ENCODE assay signal across 18 cellular contexts in genomic region chr14:71432334-71432733, GRCh38.
DNase-seq lines count a peak whose midpoint lies in the region; ATAC-seq and TF ChIP-seq lines count a peak whose summit lies in the region.
"Had no signal": no experiment of that assay in that cellular context is flagged by ENCODE, and none has a peak within 500 bp of the region (broad histone marks: within the 10 kb centered on the region; RNA-seq: fewer than 3 reads in every experiment).

No MANE protein-coding gene starts in this region.

- no peak for TF ChIP-seq CTCF in cardiac muscle cell (IDR thresholded peaks at IDR 0.05; ENCODE audit: low read depth, low read length)
- no peak for TF ChIP-seq CTCF in transverse colon (IDR thresholded peaks at IDR 0.05)

- H3K9me3 ChIP-seq in cardiac muscle cell (ENCODE audit: low read depth) (no peaks in the 10 kb centered on the region), transverse colon (peaks cover 0 to 3% of the 10 kb centered on the region in 2 donors)
- H3K9me3 ChIP-seq: Caco-2 had no signal

- WGBS in transverse colon (ENCODE audit: low coverage in 1 of 2), 2 donors = 59 to 67% methylated on average over 1 to 2 of the region's 2 CpGs

- ATAC-seq in left ventricle myocardium superior (no peak), naive B cell (ENCODE audit: low read depth in 2 of 2) (no peak), GM18511 (IDR thresholded peaks at IDR 0.05; ENCODE audit: unreplicated experiment) (no peak)
- ATAC-seq in natural killer cell treated with Interleukin-12 subunit alpha and Interleukin-12 subunit beta and Interleukin-15 and Interleukin-18, amount 100 ng/mL, for 72 hours = no peak

- H3K27ac ChIP-seq in cardiac muscle cell = peak overlapping the region; percentile 5
- H3K27ac ChIP-seq in transverse colon = peak overlapping the region in 2 of 4 donors; percentile 26 to 48

- H3K27ac Mint-ChIP-seq in dendritic cell treated with granulocyte-macrophage colony-stimulating factor and Interleukin-4, amounts not matched to agents 40 ng/mL and 50 ng/mL, for 4 days = peak overlapping the region; percentile 81
- H3K27ac Mint-ChIP-seq in naive B cell = peak overlapping the region; percentile 51 to 90 (median 74)
- H3K27ac Mint-ChIP-seq in natural killer cell treated with Interleukin-12 subunit alpha and Interleukin-12 subunit beta and Interleukin-15 and Interleukin-18, amount 100 ng/mL, for 72 hours = no peak overlapping the region
- H3K27ac Mint-ChIP-seq: CD4-positive, alpha-beta T cell had no signal

- H3K27me3 ChIP-seq in cardiac muscle cell (no peaks in the 10 kb centered on the region), transverse colon (no peaks in the 10 kb centered on the region)

- peaks cover 38% of the 10 kb centered on the region for H3K4me1 Mint-ChIP-seq in dendritic cell treated with granulocyte-macrophage colony-stimulating factor and Interleukin-4, amounts not matched to agents 40 ng/mL and 50 ng/mL, for 4 days (ENCODE audit: low read depth)
- H3K4me1 Mint-ChIP-seq in naive B cell = peaks cover 30 to 54% (median 42%) of the 10 kb centered on the region in 3 donors
- peaks cover 12 to 30% of the 10 kb centered on the region in 2 donors for H3K4me1 Mint-ChIP-seq in natural killer cell treated with Interleukin-12 subunit alpha and Interleukin-12 subunit beta and Interleukin-15 and Interleukin-18, amount 100 ng/mL, for 72 hours (ENCODE audit: low read depth in 2 of 2)

- DNase-seq in cardiac muscle cell (ENCODE audit: low read depth in 1 of 2, low spot score in 1 of 2) (no peak), left ventricle myocardium superior (no peak), naive B cell (no peak), GOT3 (lab: John Stamatoyannopoulos, UW) (no peak), transverse colon (no peak)
- no peak for DNase-seq in natural killer cell treated with Interleukin-12 subunit alpha and Interleukin-12 subunit beta and Interleukin-15 and Interleukin-18, amount 100 ng/mL, for 72 hours (ENCODE audit: low spot score)
- DNase-seq: 8988T; Caco-2; CD4-positive, alpha-beta T cell; IMR-90; Karpas-422; NCI-H1048; NCI-H146; NCI-H2029 treated with DMSO at 0.1 percent for 48 hours; NCI-H748 treated with DMSO at 0.1 percent for 48 hours; Right ventricle myocardium superior had no signal

- H3K36me3 Mint-ChIP-seq in dendritic cell treated with granulocyte-macrophage colony-stimulating factor and Interleukin-4, amounts not matched to agents 40 ng/mL and 50 ng/mL, for 4 days (ENCODE audit: low read depth) = peaks cover 19% of the 10 kb centered on the region
- H3K36me3 Mint-ChIP-seq in naive B cell = peaks cover 5 to 10% of the 10 kb centered on the region in 2 donors
- peaks cover 5% of the 10 kb centered on the region for H3K36me3 Mint-ChIP-seq in natural killer cell treated with Interleukin-12 subunit alpha and Interleukin-12 subunit beta and Interleukin-15 and Interleukin-18, amount 100 ng/mL, for 72 hours

- H3K9me3 Mint-ChIP-seq in dendritic cell treated with granulocyte-macrophage colony-stimulating factor and Interleukin-4, amounts not matched to agents 40 ng/mL and 50 ng/mL, for 4 days = peaks cover 4% of the 10 kb centered on the region
- peaks cover 2 to 10% (median 4%) of the 10 kb centered on the region in 7 donors for H3K9me3 Mint-ChIP-seq in naive B cell
- peaks cover 2% of the 10 kb centered on the region for H3K9me3 Mint-ChIP-seq in natural killer cell treated with Interleukin-12 subunit alpha and Interleukin-12 subunit beta and Interleukin-15 and Interleukin-18, amount 100 ng/mL, for 72 hours
- H3K9me3 Mint-ChIP-seq: CD4-positive, alpha-beta T cell had no signal

- H3K27me3 Mint-ChIP-seq in dendritic cell treated with granulocyte-macrophage colony-stimulating factor and Interleukin-4, amounts not matched to agents 40 ng/mL and 50 ng/mL, for 4 days = no peaks in the 10 kb centered on the region
- H3K27me3 Mint-ChIP-seq in naive B cell = no peaks in the 10 kb centered on the region
- no peaks in the 10 kb centered on the region for H3K27me3 Mint-ChIP-seq in natural killer cell treated with Interleukin-12 subunit alpha and Interleukin-12 subunit beta and Interleukin-15 and Interleukin-18, amount 100 ng/mL, for 72 hours
- H3K27me3 Mint-ChIP-seq: CD4-positive, alpha-beta T cell had no signal

- no peaks in the 10 kb centered on the region for H3K36me3 ChIP-seq in cardiac muscle cell
- H3K36me3 ChIP-seq in transverse colon = no peaks in the 10 kb centered on the region

- no peak overlapping the region for H3K4me3 Mint-ChIP-seq in dendritic cell treated with granulocyte-macrophage colony-stimulating factor and Interleukin-4, amounts not matched to agents 40 ng/mL and 50 ng/mL, for 4 days
- peak overlapping the region in 1 of 8 donors; percentile 4 for H3K4me3 Mint-ChIP-seq in naive B cell
- H3K4me3 Mint-ChIP-seq in natural killer cell treated with Interleukin-12 subunit alpha and Interleukin-12 subunit beta and Interleukin-15 and Interleukin-18, amount 100 ng/mL, for 72 hours = no peak overlapping the region
- H3K4me3 Mint-ChIP-seq: CD4-positive, alpha-beta T cell had no signal

- in situ Hi-C loops in transverse colon (cut with MboI; ENCODE audit: low pct_ligation_motif_present in 1 of 4, low pct_unique_long_range_greater_than_20kb in 1 of 4, low sequenced_read_pairs in 3 of 4) = no loop called here

- TF ChIP-seq EP300 in transverse colon (IDR thresholded peaks at IDR 0.05; ENCODE audit: low read depth) = no peak

- no peak for TF ChIP-seq POLR2A in transverse colon (IDR thresholded peaks at IDR 0.05)

- H3K4me1 ChIP-seq in cardiac muscle cell (ENCODE audit: low read depth) (no peaks in the 10 kb centered on the region), transverse colon (peaks cover 0 to 19% (median 8%) of the 10 kb centered on the region in 4 donors)
- H3K4me1 ChIP-seq: Caco-2 had no signal

- H3K4me3 ChIP-seq in cardiac muscle cell = no peak overlapping the region
- H3K4me3 ChIP-seq in transverse colon = no peak overlapping the region

- intact Hi-C loops in left ventricle myocardium superior (cut with micrococcal nuclease) = no loop called here
- intact Hi-C loops in dendritic cell treated with granulocyte-macrophage colony-stimulating factor and Interleukin-4, amounts not matched to agents 40 ng/mL and 50 ng/mL, for 4 days (cut with micrococcal nuclease) = no loop called here
- intact Hi-C loops in transverse colon (cut with DNase I; ENCODE audit: low total_unique reads) = no loop called here

Comparison
In these comparisons a context has a peak if more than half of its experiments do, and no peak if none do; other contexts are left out.
1. H3K27ac Mint-ChIP-seq: peak in dendritic cell treated with granulocyte-macrophage colony-stimulating factor and Interleukin-4, amounts not matched to agents 40 ng/mL and 50 ng/mL, for 4 days (single experiment) and naive B cell (6 of 6); none in natural killer cell treated with Interleukin-12 subunit alpha and Interleukin-12 subunit beta and Interleukin-15 and Interleukin-18, amount 100 ng/mL, for 72 hours (0 of 2).